ENCODE assay signal across 13 cellular contexts in genomic region chr7:41889040-41889439, GRCh38.
DNase-seq lines count a peak whose midpoint lies in the region; ATAC-seq and TF ChIP-seq lines count a peak whose summit lies in the region.
"Had no signal": no experiment of that assay in that cellular context is flagged by ENCODE, and none has a peak within 500 bp of the region (broad histone marks: within the 10 kb centered on the region; RNA-seq: fewer than 3 reads in every experiment).

No MANE protein-coding gene starts in this region.

- TF ChIP-seq CTCF in activated B cell treated with CpG ODN at 0.5 μM for 24 hours (IDR thresholded peaks at IDR 0.05), result no peak
- TF ChIP-seq CTCF in glutamatergic neuron (IDR thresholded peaks at IDR 0.05; ENCODE audit: partially characterized antibody, unreplicated experiment), result no peak

- H3K14ac ChIP-seq in trophoblast cell (ENCODE audit: low read length), result no peak overlapping the region

- H3K27me3 Mint-ChIP-seq in activated B cell treated with CpG ODN at 0.5 μM for 24 hours, result no peaks in the 10 kb centered on the region
- no peaks in the 10 kb centered on the region for H3K27me3 Mint-ChIP-seq in glutamatergic neuron (ENCODE audit: unreplicated experiment)

- H2AFZ ChIP-seq in trophoblast cell (ENCODE audit: insufficient read depth, low read length, poor library complexity), result no peak overlapping the region

- H2AK5ac ChIP-seq in trophoblast cell (ENCODE audit: low read length), result no peak overlapping the region

- H4K91ac ChIP-seq in trophoblast cell (ENCODE audit: low read depth, low read length), result no peak overlapping the region

- H2BK5ac ChIP-seq in trophoblast cell (ENCODE audit: low read depth, low read length, poor library complexity), result no peak overlapping the region

- no peak overlapping the region for H2BK120ac ChIP-seq in trophoblast cell (ENCODE audit: insufficient read depth, low read length, poor library complexity)

- CTCF ChIA-PET in activated B cell treated with CpG ODN at 0.5 μM for 24 hours (lab: Charles Lee), result interaction anchor here (0.7 to 1.5 kb wide), 2 partner anchors 52 to 54 kb away, joined by 3 to 5 read pairs; no protein-coding TSS in a partner anchor

- H3K9me3 ChIP-seq in BLaER1 (no peaks in the 10 kb centered on the region), trophoblast cell (ENCODE audit: insufficient read depth, low read depth, low read length) (no peaks in the 10 kb centered on the region)
- H3K9me3 ChIP-seq: colonic mucosa, thyroid gland had no signal

- H3K4me1 Mint-ChIP-seq in activated B cell treated with CpG ODN at 0.5 μM for 24 hours (peaks cover 66% of the 10 kb centered on the region), glutamatergic neuron (ENCODE audit: low read depth, unreplicated experiment) (peaks cover 14% of the 10 kb centered on the region)

- POLR2A ChIA-PET in activated B cell treated with CpG ODN at 0.5 μM for 24 hours (lab: Charles Lee), result no interaction called here

- H4K12ac ChIP-seq in trophoblast cell (ENCODE audit: low read depth, low read length), result no peak overlapping the region

- H3K4me3 Mint-ChIP-seq in activated B cell treated with CpG ODN at 0.5 μM for 24 hours, result peak overlapping the region; percentile 39
- no peak overlapping the region for H3K4me3 Mint-ChIP-seq in glutamatergic neuron (ENCODE audit: unreplicated experiment)
- H3K4me3 Mint-ChIP-seq: activated CD4-positive, alpha-beta memory T cell treated with anti-CD3 and anti-CD28 coated beads for 36 hours; activated naive CD4-positive, alpha-beta T cell treated with anti-CD3 and anti-CD28 coated beads, Interleukin-2, amount 50 U/mL, for 24 hours had no signal

- H2BK12ac ChIP-seq in trophoblast cell (ENCODE audit: low read length), result no peak overlapping the region

- H3K79me1 ChIP-seq in trophoblast cell (ENCODE audit: low read length), result peaks cover under 1% of the 10 kb centered on the region

- no peaks in the 10 kb centered on the region for H3K79me2 ChIP-seq in trophoblast cell (ENCODE audit: control insufficient read depth, insufficient read depth, low read length, poor library complexity)

- H3K36me3 Mint-ChIP-seq in activated B cell treated with CpG ODN at 0.5 μM for 24 hours (ENCODE audit: low read depth), result no peaks in the 10 kb centered on the region
- H3K36me3 Mint-ChIP-seq in glutamatergic neuron (ENCODE audit: unreplicated experiment), result no peaks in the 10 kb centered on the region
- H3K36me3 Mint-ChIP-seq: activated CD4-positive, alpha-beta memory T cell treated with anti-CD3 and anti-CD28 coated beads for 36 hours; activated naive CD4-positive, alpha-beta T cell treated with anti-CD3 and anti-CD28 coated beads, Interleukin-2, amount 50 U/mL, for 24 hours had no signal

- H4K8ac ChIP-seq in trophoblast cell (ENCODE audit: low read depth, low read length), result no peak overlapping the region

- intact Hi-C loops in activated B cell treated with CpG ODN at 0.5 μM for 24 hours (cut with micrococcal nuclease), result loop anchor here (10.0 kb wide), 2 partner anchors 414 to 1946 kb away; no protein-coding TSS in a partner anchor

- no peak overlapping the region for H3K23ac ChIP-seq in trophoblast cell (ENCODE audit: low read length)

- peak; percentile 58 for ATAC-seq in GM19043 (IDR thresholded peaks at IDR 0.05; ENCODE audit: low read depth, unreplicated experiment)
- peak; percentile 60 for ATAC-seq in HG02678 (IDR thresholded peaks at IDR 0.05; ENCODE audit: unreplicated experiment)
- ATAC-seq in activated B cell treated with CpG ODN at 0.5 μM for 24 hours (ENCODE audit: low read depth), result peak; percentile 61

- WGBS in trophoblast cell (ENCODE audit: extremely low coverage, insufficient coverage, insufficient read length), result no CpG with 5 or more reads among the region's 5 CpGs

- DNase-seq in activated B cell treated with CpG ODN at 0.5 μM for 24 hours (no peak), cerebellar cortex (ENCODE audit: low spot score) (no peak), GM19238 (ENCODE audit: insufficient read length, low spot score) (no peak), trophoblast cell (no peak), glutamatergic neuron (no peak)
- DNase-seq: activated CD4-positive, alpha-beta memory T cell treated with anti-CD3 and anti-CD28 coated beads for 36 hours; colonic mucosa; DMS79 treated with DMSO at 0.1 percent for 48 hours; thyroid gland had no signal

- H3K4me2 ChIP-seq in BLaER1 (peak overlapping the region; percentile 52), trophoblast cell (ENCODE audit: low read length) (no peak overlapping the region)

- no peaks in the 10 kb centered on the region for H4K20me1 ChIP-seq in BLaER1

- H3K4me3 ChIP-seq in BLaER1 (no peak overlapping the region), trophoblast cell (ENCODE audit: low read depth, low read length) (no peak overlapping the region)
- H3K4me3 ChIP-seq: colonic mucosa, thyroid gland had no signal

- no peaks in the 10 kb centered on the region for H3K27me3 ChIP-seq in BLaER1
- no peaks in the 10 kb centered on the region for H3K27me3 ChIP-seq in trophoblast cell (ENCODE audit: insufficient read depth, low read length)
- H3K27me3 ChIP-seq: colonic mucosa, thyroid gland had no signal

- H3K27ac Mint-ChIP-seq in activated B cell treated with CpG ODN at 0.5 μM for 24 hours (no peak overlapping the region), glutamatergic neuron (ENCODE audit: unreplicated experiment) (no peak overlapping the region)
- H3K27ac Mint-ChIP-seq: activated CD4-positive, alpha-beta memory T cell treated with anti-CD3 and anti-CD28 coated beads for 36 hours had no signal

- no peak overlapping the region for H3K18ac ChIP-seq in trophoblast cell (ENCODE audit: low read length)

- H3K27ac ChIP-seq in BLaER1, result no peak overlapping the region
- no peak overlapping the region for H3K27ac ChIP-seq in trophoblast cell (ENCODE audit: low read depth, low read length)
- H3K27ac ChIP-seq: colonic mucosa, thyroid gland had no signal

- H3K9ac ChIP-seq in BLaER1, result no peak overlapping the region; the same call in 1 of the 2 replicates
- H3K9ac ChIP-seq in trophoblast cell (ENCODE audit: low read length), result no peak overlapping the region

- no peak overlapping the region for H3K4ac ChIP-seq in trophoblast cell (ENCODE audit: low read depth, low read length)

- H3K9me3 Mint-ChIP-seq in activated B cell treated with CpG ODN at 0.5 μM for 24 hours (no peaks in the 10 kb centered on the region), glutamatergic neuron (ENCODE audit: unreplicated experiment) (peaks cover 1% of the 10 kb centered on the region)
- H3K9me3 Mint-ChIP-seq: activated CD4-positive, alpha-beta memory T cell treated with anti-CD3 and anti-CD28 coated beads for 36 hours; activated naive CD4-positive, alpha-beta T cell treated with anti-CD3 and anti-CD28 coated beads, Interleukin-2, amount 50 U/mL, for 24 hours had no signal

- H3K36me3 ChIP-seq in BLaER1, result no peaks in the 10 kb centered on the region
- no peaks in the 10 kb centered on the region for H3K36me3 ChIP-seq in trophoblast cell (ENCODE audit: control insufficient read depth in 1 of 2, insufficient read depth in 2 of 2, low read length in 2 of 2)
- H3K36me3 ChIP-seq: colonic mucosa, thyroid gland had no signal

- H3K4me1 ChIP-seq in BLaER1 (peaks cover 31% of the 10 kb centered on the region), trophoblast cell (ENCODE audit: control insufficient read depth in 1 of 2, insufficient read depth in 2 of 2, low read length in 2 of 2) (peaks cover 8 to 15% of the 10 kb centered on the region in 2 experiments)
- H3K4me1 ChIP-seq: thyroid gland had no signal
